In genomic region chr13:48304132-48304876, GRCh38 we compare ENCODE assay signal across 8 cellular contexts. TPM values are rescaled to one million over a fixed set of nuclear protein-coding genes. Genes with fewer than 3 reads are reported as not detected.
DNase-seq lines count a peak whose midpoint lies in the region; ATAC-seq, FAIRE-seq and TF ChIP-seq lines count a peak whose summit lies in the region.

No MANE protein-coding gene starts in this region.

- peaks cover 7% of the 10 kb centered on the region; the same call in 1 of the 2 replicates for H3K23me2 ChIP-seq in H1 (ENCODE audit: low read depth, low read length)

- intact Hi-C loops in tibial artery (cut with DNase I; ENCODE audit: low total_unique reads) = loop anchor here (5.0 to 10.0 kb wide), 2 partner anchors 70 to 177 kb away; partner anchors contain the start of gene ITM2B

- H3K27me3 ChIP-seq in H1 (replicated peaks in 1 of 4; ENCODE audit: control insufficient read depth in 3 of 4, extremely low read depth in 1 of 4, insufficient read depth in 3 of 4, low read length in 3 of 4) (no peaks in the 10 kb centered on the region), tibial artery (no peaks in the 10 kb centered on the region)

- H2BK20ac ChIP-seq in H1 (ENCODE audit: low read length) = no peak overlapping the region

- POLR2A ChIA-PET in H1 (lab: Charles Lee; ENCODE audit: partially characterized antibody) = no interaction called here

- H3K4me3 ChIP-seq in H1 (ENCODE audit: extremely low read depth in 1 of 4, insufficient read depth in 2 of 4, low read depth in 3 of 4, low read length in 4 of 4) = peak overlapping the region; percentile 70 to 84 (median 79)
- H3K4me3 ChIP-seq in tibial artery = peak overlapping the region; percentile 85 to 94

- H3K36me3 Mint-ChIP-seq in T-helper 17 cell (ENCODE audit: low read depth) (peaks cover 4% of the 10 kb centered on the region), memory B cell (peaks cover 21% of the 10 kb centered on the region)

- DNase-seq in activated CD4-positive, alpha-beta T cell treated with anti-CD3 and anti-CD28 coated beads for 48 hours = peak; percentile 26
- no peak for DNase-seq in activated CD4-positive, alpha-beta T cell treated with anti-CD3 and anti-CD28 coated beads for 1 hour
- DNase-seq in HPDE6-E6E7 (ENCODE audit: extremely low spot score) (peak; percentile 0), T-helper 17 cell (no peak), H1 (ENCODE audit: low read depth in 1 of 2, low spot score in 2 of 2) (no peak), memory B cell (ENCODE audit: low spot score in 2 of 2) (peak; percentile 71 to 77), tibial artery (peak; percentile 61 to 68)

- H4K5ac ChIP-seq in H1 (ENCODE audit: insufficient read length, low read depth, low read length) = no peak overlapping the region

- H2BK15ac ChIP-seq in H1 (ENCODE audit: low read length) = no peak overlapping the region

- no peak for TF ChIP-seq EP300 in H1 (IDR thresholded peaks at IDR 0.05; ENCODE audit: borderline replicate concordance in 1 of 2, low read depth in 2 of 2, low read length in 2 of 2)

- H4K91ac ChIP-seq in H1 (replicated peaks; ENCODE audit: insufficient read length, low read length) = no peak overlapping the region

- H3K27ac Mint-ChIP-seq in T-helper 17 cell (peak overlapping the region; percentile 99), memory B cell (peak overlapping the region; percentile 100)

- H3K4me3 Mint-ChIP-seq in T-helper 17 cell (peak overlapping the region; percentile 94), memory B cell (peak overlapping the region; percentile 98)

- 17% methylated on average over 32 of the region's 37 CpGs; no CpG with 5 or more reads in 1 of the 2 experiments for WGBS in H1 (ENCODE audit: extremely low coverage in 1 of 2, insufficient coverage in 1 of 2, insufficient read length in 1 of 2, insufficient replicate concordance in 2 of 2, low coverage in 1 of 2, low lambda C conversion rate in 2 of 2, missing lambda C conversion rate in 1 of 2), 2 experiments

- H3K9ac ChIP-seq in H1 (replicated peaks in 1 of 4; ENCODE audit: extremely low read depth in 1 of 4, low read depth in 3 of 4, low read length in 3 of 4) = peak overlapping the region; percentile 22 to 92 (median 82)

- no peaks in the 10 kb centered on the region for H3K79me1 ChIP-seq in H1 (ENCODE audit: low read depth, low read length)

- no peak overlapping the region for H3K27ac ChIP-seq in H1 (ENCODE audit: low read depth, low read length)
- peak overlapping the region; percentile 94 to 99 for H3K27ac ChIP-seq in tibial artery

- no peak overlapping the region for H2BK12ac ChIP-seq in H1 (ENCODE audit: low read depth, low read length)

- H3K9me3 Mint-ChIP-seq in memory B cell = no peaks in the 10 kb centered on the region

- H3K27me3 Mint-ChIP-seq in T-helper 17 cell (no peaks in the 10 kb centered on the region), memory B cell (no peaks in the 10 kb centered on the region)

- TF ChIP-seq RAD21 in H1 (IDR thresholded peaks at IDR 0.05 in 1 of 2, conservative IDR thresholded peaks at IDR 0.05 in 1 of 2; ENCODE audit: low read depth in 2 of 2, low read length in 2 of 2) = no peak

- CTCF ChIA-PET in H1 (lab: Charles Lee; ENCODE audit: partially characterized antibody) = interaction anchor here (1.0 kb wide), 1 partner anchor 12 kb away, joined by 3 read pairs; no protein-coding TSS in a partner anchor

- ATAC-seq in GM21515 (IDR thresholded peaks at IDR 0.05; ENCODE audit: unreplicated experiment) = peak; percentile 68
- ATAC-seq in T-helper 17 cell = peak; percentile 20
- peak; percentile 69 for ATAC-seq in memory B cell (ENCODE audit: low read depth)

- H3K14ac ChIP-seq in H1 (ENCODE audit: insufficient read length) = no peak overlapping the region

- H3K4me2 ChIP-seq in H1 (ENCODE audit: insufficient read depth in 1 of 2, low read depth in 2 of 2, low read length in 2 of 2) = peak overlapping the region; percentile 67 to 93

- H2BK120ac ChIP-seq in H1 (replicated peaks; ENCODE audit: low read depth, low read length) = no peak overlapping the region

- H4K8ac ChIP-seq in H1 (ENCODE audit: extremely low read depth, insufficient read depth, low read length) = no peak overlapping the region; the same call in 1 of the 2 replicates

- no peak overlapping the region for H3K23ac ChIP-seq in H1 (ENCODE audit: insufficient read length)

- H2AK5ac ChIP-seq in H1 (ENCODE audit: low read depth, low read length) = no peak overlapping the region

- no peak overlapping the region for H3K4ac ChIP-seq in H1 (replicated peaks; ENCODE audit: insufficient read length, low read depth, low read length)

- H3K9me3 ChIP-seq in T-helper 17 cell (ENCODE audit: control insufficient read depth, low read length, poor library complexity, severe bottlenecking) = no peaks in the 10 kb centered on the region
- H3K9me3 ChIP-seq in H1 (ENCODE audit: insufficient read depth in 2 of 2, low read depth in 1 of 2, low read length in 1 of 2) = no peaks in the 10 kb centered on the region
- H3K9me3 ChIP-seq in tibial artery = no peaks in the 10 kb centered on the region

- no peak overlapping the region for H3K56ac ChIP-seq in H1 (replicated peaks; ENCODE audit: insufficient read length, low read depth, low read length)

- no peaks in the 10 kb centered on the region for H3K36me3 ChIP-seq in H1 (ENCODE audit: control insufficient read depth in 2 of 4, insufficient read depth in 4 of 4, low read length in 3 of 4)
- H3K36me3 ChIP-seq in tibial artery = peaks cover 5 to 11% (median 5%) of the 10 kb centered on the region in 3 donors

- H2BK5ac ChIP-seq in H1 (ENCODE audit: low read depth, low read length) = no peak overlapping the region

- H4K20me1 ChIP-seq in H1 (replicated peaks in 1 of 2; ENCODE audit: control insufficient read depth in 1 of 2, insufficient read depth in 2 of 2, low read length in 2 of 2) = no peaks in the 10 kb centered on the region

- no peak for TF ChIP-seq POLR2A in H1 (IDR thresholded peaks at IDR 0.05; ENCODE audit: control extremely low read depth in 1 of 2, low read depth in 2 of 2, low read length in 2 of 2)

- H3K4me1 ChIP-seq in H1 (replicated peaks in 1 of 4; ENCODE audit: control insufficient read depth in 3 of 4, insufficient read depth in 4 of 4, low read length in 3 of 4) (0 out of 7 replicates have a peak, but pooled peaks cover 0 to 2% (median 0%) of the 10 kb centered on the region in 4 experiments), tibial artery (peaks cover 0 to 34% (median 14%) of the 10 kb centered on the region in 4 donors)

- H3K4me1 Mint-ChIP-seq in T-helper 17 cell (peaks cover 24% of the 10 kb centered on the region), memory B cell (peaks cover 4% of the 10 kb centered on the region)

- H2AFZ ChIP-seq in H1 (ENCODE audit: low read length) = peak overlapping the region; percentile 36

- no peak overlapping the region for H3K18ac ChIP-seq in H1 (ENCODE audit: extremely low read depth, low read length)

- H3K79me2 ChIP-seq in H1 (ENCODE audit: control insufficient read depth in 1 of 2, insufficient read depth in 2 of 2, low read length in 2 of 2) = peaks cover 0 to 12% of the 10 kb centered on the region in 2 experiments; a peak in 2 of 4 replicates

- TF ChIP-seq CTCF in H1 (IDR thresholded peaks at IDR 0.05; ENCODE audit: control extremely low read depth in 1 of 3, insufficient read depth in 1 of 3, low read depth in 1 of 3, low read length in 3 of 3) (no peak), tibial artery (IDR thresholded peaks at IDR 0.05) (no peak)

- no peak for FAIRE-seq in H1 (lab: Jason Lieb, UNC)

RNA-seq across cellular contexts. Expression of gene RB1, which starts 0.8 kb away (rescaled TPM):
- total RNA-seq in T-helper 17 cell = 10 to 100 TPM; 15.9 to 16.2 TPM
- 16.1 and 17.5 TPM in 2 replicates for total RNA-seq in H1 (2021; fragmentation: NEBNext Ultra II Directional; extraction: Animal tissue kit (Norgen Biotek cat#: 25700))
- polyA plus RNA-seq in H1 (2011; rRNA removed) = 2.9 and 4.1 TPM in 2 replicates
- 5.9 TPM for polyA plus RNA-seq in H1 (2011; cell fraction: cytosol; rRNA removed)
- 1.6 TPM for polyA plus RNA-seq in H1 (2011; cell fraction: nucleus; rRNA removed)
- 5.0 to 12.2 TPM (median 6.8 TPM) in 4 replicates for polyA plus RNA-seq in H1 (2012, experiment 1 of 2)
- polyA plus RNA-seq in H1 (2012, experiment 2 of 2) = 0.63 TPM
- 9.1 TPM for polyA plus RNA-seq in H1 (2013, experiment 1 of 2)
- 9.3 TPM for polyA plus RNA-seq in H1 (2013, experiment 2 of 2)
- 4.4 and 8.2 TPM in 2 replicates for polyA minus RNA-seq in H1 (2011; rRNA and poly(A)+ RNA removed)
- 10.4 TPM for polyA minus RNA-seq in H1 (2011; cell fraction: cytosol; rRNA and poly(A)+ RNA removed)
- polyA minus RNA-seq in H1 (2011; cell fraction: nucleus; rRNA and poly(A)+ RNA removed) = 11.2 TPM

Comparison
In these comparisons a context has a peak if more than half of its experiments do, and no peak if none do; other contexts are left out.
1. DNase-seq: peak in activated CD4-positive, alpha-beta T cell treated with anti-CD3 and anti-CD28 coated beads for 48 hours (single experiment), HPDE6-E6E7 (single experiment), memory B cell (2 of 2) and tibial artery (2 of 2); none in activated CD4-positive, alpha-beta T cell treated with anti-CD3 and anti-CD28 coated beads for 1 hour (single experiment), T-helper 17 cell (0 of 3) and H1 (0 of 2).
2. Peak in every context shown above with its lines, with median percentiles within 50 percentile points of each other: ATAC-seq.